In genomic region chr11:60336767-60337391, GRCh38 we compare ENCODE assay signal across 24 cellular contexts. TPM values are rescaled to one million over a fixed set of nuclear protein-coding genes. Genes with fewer than 3 reads are reported as not detected.
DNase-seq lines count a peak whose midpoint lies in the region; ATAC-seq, FAIRE-seq and TF ChIP-seq lines count a peak whose summit lies in the region.
"Had no signal": no experiment of that assay in that cellular context is flagged by ENCODE, and none has a peak within 500 bp of the region (broad histone marks: within the 10 kb centered on the region; RNA-seq: fewer than 3 reads in every experiment).

No MANE protein-coding gene starts in this region.

- H2AFZ ChIP-seq in HepG2 (ENCODE audit: low read length), result no peak overlapping the region
- H2AFZ ChIP-seq in OCI-LY3 (ENCODE audit: low read depth, low read length), result no peak overlapping the region

- TF ChIP-seq EP300 in HepG2 (IDR thresholded peaks at IDR 0.05; ENCODE audit: low read depth in 2 of 2, low read length in 2 of 2) (no peak), HepG2 (CRISPR knock-in tag; IDR thresholded peaks at IDR 0.05; ENCODE audit: borderline replicate concordance) (no peak)

- POLR2A ChIA-PET in HepG2 (lab: Yijun Ruan, JAX), result no interaction called here
- POLR2A ChIA-PET in MCF 10A (lab: Yijun Ruan, JAX), result no interaction called here

- no peaks in the 10 kb centered on the region for H3K36me3 Mint-ChIP-seq in MCF 10A (ENCODE audit: insufficient read depth, unreplicated experiment)
- H3K36me3 Mint-ChIP-seq: CD8-positive, alpha-beta T cell; type B pancreatic cell had no signal

- no peak for TF ChIP-seq POLR2A in right lobe of liver (IDR thresholded peaks at IDR 0.05)
- no peak for TF ChIP-seq POLR2A in HepG2 (IDR thresholded peaks at IDR 0.05; ENCODE audit: insufficient read depth in 1 of 2, low read depth in 2 of 2, low read length in 2 of 2)

- no peak for DNase-seq in right lobe of liver
- DNase-seq in HepG2 (ENCODE audit: low spot score), result no peak
- no peak for DNase-seq in SIG-M5 treated with dmso at 0.1 percent for 504 hours (lab: John Stamatoyannopoulos, UW; ENCODE audit: unreplicated experiment)
- DNase-seq in MCF 10A (ENCODE audit: unreplicated experiment), result no peak
- DNase-seq: activated CD4-positive, alpha-beta T cell treated with anti-CD3 and anti-CD28 coated beads for 36 hours; activated CD8-positive, alpha-beta memory T cell treated with anti-CD3 and anti-CD28 coated beads, Interleukin-2, amount 50 U/mL, for 4 hours; activated gamma-delta T cell treated with Interleukin-2 at 50 U/mL for 16 hours; CD8-positive, alpha-beta T cell; effector memory CD8-positive, alpha-beta T cell; heart right ventricle; MM.1S; NCI-H2081; NCI-H510A treated with DMSO at 0.1 percent for 48 hours; PC-3; T1000 had no signal

- no peaks in the 10 kb centered on the region for H3K79me2 ChIP-seq in HepG2 (ENCODE audit: insufficient read depth, low read length)
- no peaks in the 10 kb centered on the region for H3K79me2 ChIP-seq in OCI-LY3 (ENCODE audit: low read length)

- in situ Hi-C loops in HepG2 (cut with HindIII; ENCODE audit: extremely low pct_ligation_motif_present, low pct_unique_long_range_greater_than_20kb), result loop anchor here (25.0 kb wide), 1 partner anchor 150 kb away; the partner anchor contains the start of gene MS4A12

- FAIRE-seq in HepG2 (lab: Jason Lieb, UNC), result no peak
- FAIRE-seq: A204.1, islet of Langerhans had no signal

- no peaks in the 10 kb centered on the region for H3K4me1 Mint-ChIP-seq in MCF 10A (ENCODE audit: insufficient read depth, unreplicated experiment)

- H3K36me3 ChIP-seq in right lobe of liver (no peaks in the 10 kb centered on the region), HepG2 (replicated peaks in 1 of 2; ENCODE audit: control insufficient read depth in 1 of 2, insufficient read depth in 2 of 2, low read length in 2 of 2) (no peaks in the 10 kb centered on the region), OCI-LY3 (replicated peaks; ENCODE audit: low read depth, low read length) (no peaks in the 10 kb centered on the region)
- H3K36me3 ChIP-seq: heart right ventricle had no signal

- H4K20me1 ChIP-seq in HepG2 (ENCODE audit: insufficient read depth, low read length) (no peaks in the 10 kb centered on the region), OCI-LY3 (ENCODE audit: insufficient read depth, low read length) (no peaks in the 10 kb centered on the region)

- no peak for TF ChIP-seq RAD21 in HepG2 (CRISPR knock-in tag; IDR thresholded peaks at IDR 0.05)

- peak in 3 of 4 donors; percentile 44 to 61 (median 57) for ATAC-seq in right lobe of liver
- ATAC-seq in HepG2, result no peak
- no peak for ATAC-seq in GM21390 (IDR thresholded peaks at IDR 0.05; ENCODE audit: unreplicated experiment)
- ATAC-seq: activated CD4-positive, alpha-beta T cell treated with anti-CD3 and anti-CD28 coated beads for 36 hours; CD8-positive, alpha-beta T cell; effector memory CD8-positive, alpha-beta T cell; HCT116; PC-3 had no signal

- H3K9me3 Mint-ChIP-seq in MCF 10A (ENCODE audit: unreplicated experiment), result no peaks in the 10 kb centered on the region
- H3K9me3 Mint-ChIP-seq: CD8-positive, alpha-beta T cell; effector memory CD8-positive, alpha-beta T cell; neural crest cell; stimulated activated naive CD8-positive, alpha-beta T cell treated with anti-CD3 and anti-CD28 coated beads, Interleukin-15, Interleukin-2, amounts not matched to agents 100 ng/mL and 50 ng/mL, for 24 hours; type B pancreatic cell had no signal

- 92% methylated on average over 5 of the region's 7 CpGs for WGBS in right lobe of liver (ENCODE audit: insufficient coverage, low coverage, low lambda C conversion rate, missing lambda C conversion rate)
- 6% methylated on average over 6 of the region's 7 CpGs for WGBS in HepG2 (ENCODE audit: low lambda C conversion rate)

- BruUV-seq in HepG2 (replicated peaks; lab: Mats Ljungman, UMichigan) (no TSS peak), MCF 10A (replicated peaks; lab: Mats Ljungman, UMichigan) (no TSS peak)

- H3K27ac ChIP-seq in right lobe of liver, result no peak overlapping the region
- no peak overlapping the region for H3K27ac ChIP-seq in HepG2 (ENCODE audit: extremely low read length, insufficient read depth, low read length)
- H3K27ac ChIP-seq in OCI-LY3 (ENCODE audit: low read length), result peak overlapping the region; percentile 67
- H3K27ac ChIP-seq: heart right ventricle, SK-N-MC had no signal

- CTCF ChIA-PET in HepG2 (lab: Yijun Ruan, JAX; ENCODE audit: low intra/inter-chr PET ratio, low total read pairs) (no interaction called here), MCF 10A (lab: Yijun Ruan, JAX) (interaction anchor here (0.6 to 4.6 kb wide), 4 partner anchors 8 to 177 kb away, joined by 3 to 37 read pairs (median 4); no protein-coding TSS in a partner anchor)

- intact Hi-C loops in right lobe of liver (cut with DNase I), result no loop called here
- intact Hi-C loops in HepG2 (cut with micrococcal nuclease; ENCODE audit: unreplicated experiment), result no loop called here
- intact Hi-C loops in MCF 10A (cut with micrococcal nuclease), result no loop called here

- H3K4me3 ChIP-seq in right lobe of liver (no peak overlapping the region), HepG2 (replicated peaks in 1 of 3; ENCODE audit: insufficient read depth in 1 of 3, low read depth in 2 of 3, low read length in 3 of 3) (no peak overlapping the region), OCI-LY3 (ENCODE audit: low read length) (peak overlapping the region; percentile 46; the same call in 1 of the 2 replicates)
- H3K4me3 ChIP-seq: heart right ventricle, SK-N-MC had no signal

- no peak overlapping the region for H3K9ac ChIP-seq in HepG2 (ENCODE audit: insufficient read depth, low read depth, low read length)
- H3K9ac ChIP-seq in OCI-LY3 (ENCODE audit: low read length), result peak overlapping the region; percentile 38; the same call in 1 of the 2 replicates

- H3K27ac Mint-ChIP-seq in MCF 10A (ENCODE audit: low read depth, unreplicated experiment), result no peak overlapping the region
- H3K27ac Mint-ChIP-seq: activated CD4-positive, alpha-beta T cell treated with anti-CD3 and anti-CD28 coated beads for 36 hours; CD8-positive, alpha-beta T cell; effector memory CD8-positive, alpha-beta T cell; stimulated activated naive CD8-positive, alpha-beta T cell treated with anti-CD3 and anti-CD28 coated beads, Interleukin-15, Interleukin-2, amounts not matched to agents 100 ng/mL and 50 ng/mL, for 24 hours; type B pancreatic cell had no signal

- peaks cover 49% of the 10 kb centered on the region for H3K27me3 Mint-ChIP-seq in MCF 10A (ENCODE audit: insufficient read depth, unreplicated experiment)
- H3K27me3 Mint-ChIP-seq: type B pancreatic cell had no signal

- H3K4me1 ChIP-seq in right lobe of liver (no peaks in the 10 kb centered on the region), HepG2 (ENCODE audit: insufficient read depth, low read length) (no peaks in the 10 kb centered on the region), OCI-LY3 (ENCODE audit: low read length) (peaks cover 62% of the 10 kb centered on the region)

- no peaks in the 10 kb centered on the region for H3K27me3 ChIP-seq in right lobe of liver
- H3K27me3 ChIP-seq in HepG2 (ENCODE audit: control insufficient read depth in 1 of 2, insufficient read depth in 2 of 2, low read length in 2 of 2), result no peaks in the 10 kb centered on the region
- H3K27me3 ChIP-seq in OCI-LY3 (ENCODE audit: low read depth, low read length), result no peaks in the 10 kb centered on the region

- H3K4me2 ChIP-seq in HepG2 (ENCODE audit: low read depth, low read length), result no peak overlapping the region
- H3K4me2 ChIP-seq in OCI-LY3 (ENCODE audit: low read length), result peak overlapping the region; percentile 70

- TF ChIP-seq CTCF in right lobe of liver (IDR thresholded peaks at IDR 0.05), result no peak
- TF ChIP-seq CTCF in HepG2 (CRISPR knock-in tag; IDR thresholded peaks at IDR 0.05), result no peak
- TF ChIP-seq CTCF in OCI-LY3 (IDR thresholded peaks at IDR 0.05; ENCODE audit: low read depth, low read length), result no peak
- no peak for TF ChIP-seq CTCF in MCF 10A (IDR thresholded peaks at IDR 0.05; ENCODE audit: unreplicated experiment)

- H3K9me3 ChIP-seq in right lobe of liver (no peaks in the 10 kb centered on the region), HepG2 (ENCODE audit: low read length) (no peaks in the 10 kb centered on the region), OCI-LY3 (ENCODE audit: insufficient read depth, low read length) (no peaks in the 10 kb centered on the region)
- H3K9me3 ChIP-seq: heart right ventricle had no signal

- no peak overlapping the region for H3K4me3 Mint-ChIP-seq in MCF 10A (ENCODE audit: unreplicated experiment)
- H3K4me3 Mint-ChIP-seq: activated CD4-positive, alpha-beta T cell treated with anti-CD3 and anti-CD28 coated beads for 36 hours; CD8-positive, alpha-beta T cell; effector memory CD8-positive, alpha-beta T cell; neural crest cell; stimulated activated naive CD8-positive, alpha-beta T cell treated with anti-CD3 and anti-CD28 coated beads, Interleukin-15, Interleukin-2, amounts not matched to agents 100 ng/mL and 50 ng/mL, for 24 hours; type B pancreatic cell had no signal

RNA-seq across cellular contexts. Expression of gene MS4A6E, which starts 9.8 kb away (rescaled TPM):
- not detected for total RNA-seq in right lobe of liver
- total RNA-seq in HepG2 (2016; rRNA removed; fragmentation: Illumina TruSeq; extraction: Trizol), result not detected in 2 replicates
- not detected in 2 replicates for total RNA-seq in HepG2 (2016; cell fraction: cytosol; rRNA removed; fragmentation: Illumina TruSeq; extraction: Trizol; ENCODE audit: low read depth)
- total RNA-seq in HepG2 (2016; cell fraction: insoluble cytoplasmic fraction; rRNA removed; fragmentation: Illumina TruSeq; extraction: Trizol), result not detected in 2 replicates
- total RNA-seq in HepG2 (2016; cell fraction: membrane; rRNA removed; fragmentation: Illumina TruSeq; extraction: Trizol), result not detected in 2 replicates
- total RNA-seq in HepG2 (2016; cell fraction: nucleus; rRNA removed; fragmentation: Illumina TruSeq; extraction: Trizol), result not detected in 2 replicates
- polyA plus RNA-seq in HepG2 (2011; rRNA removed), result not detected in 2 replicates
- not detected in 2 replicates for polyA plus RNA-seq in HepG2 (2011; cell fraction: cytosol; rRNA removed)
- polyA plus RNA-seq in HepG2 (2011; cell fraction: nucleus; rRNA removed), result not detected in 2 replicates
- not detected in 2 replicates for polyA plus RNA-seq in HepG2 (2012)
- not detected in 2 replicates for polyA plus RNA-seq in HepG2 (2016; cell fraction: cytosol; fragmentation: Illumina TruSeq; extraction: Trizol; ENCODE audit: low read depth)
- polyA plus RNA-seq in HepG2 (2016; cell fraction: insoluble cytoplasmic fraction; fragmentation: Illumina TruSeq; extraction: Trizol; ENCODE audit: low read depth), result not detected in 2 replicates
- not detected in 2 replicates for polyA plus RNA-seq in HepG2 (2016; cell fraction: membrane; fragmentation: Illumina TruSeq; extraction: Trizol; ENCODE audit: low read depth)
- polyA plus RNA-seq in HepG2 (2016; cell fraction: nucleus; fragmentation: Illumina TruSeq; extraction: Trizol; ENCODE audit: insufficient read depth, low read depth), result not detected in 2 replicates
- polyA minus RNA-seq in HepG2 (2011; rRNA and poly(A)+ RNA removed; ENCODE audit: low replicate concordance), result not detected in 2 replicates
- polyA minus RNA-seq in HepG2 (2011; cell fraction: cytosol; rRNA and poly(A)+ RNA removed), result not detected in 2 replicates
- polyA minus RNA-seq in HepG2 (2011; cell fraction: nucleus; rRNA and poly(A)+ RNA removed), result not detected in 2 replicates
- total RNA-seq in MCF 10A (2022), result not detected in 2 replicates
- total RNA-seq: activated CD4-positive, alpha-beta T cell treated with anti-CD3 and anti-CD28 coated beads for 36 hours; CD8-positive, alpha-beta T cell; neural crest cell; PC-3 had no signal

RNA-seq across cellular contexts. Expression of gene MS4A7, which starts 41.5 kb away (rescaled TPM):
- total RNA-seq in right lobe of liver, result 10 to 100 TPM; 10.9 to 47.8 (median 21.7) TPM
- total RNA-seq in HepG2 (2016; rRNA removed; fragmentation: Illumina TruSeq; extraction: Trizol), result not detected in 2 replicates
- not detected in 2 replicates for total RNA-seq in HepG2 (2016; cell fraction: cytosol; rRNA removed; fragmentation: Illumina TruSeq; extraction: Trizol; ENCODE audit: low read depth)
- total RNA-seq in HepG2 (2016; cell fraction: insoluble cytoplasmic fraction; rRNA removed; fragmentation: Illumina TruSeq; extraction: Trizol), result not detected in 2 replicates
- total RNA-seq in HepG2 (2016; cell fraction: membrane; rRNA removed; fragmentation: Illumina TruSeq; extraction: Trizol), result not detected in 2 replicates
- not detected in 2 replicates for total RNA-seq in HepG2 (2016; cell fraction: nucleus; rRNA removed; fragmentation: Illumina TruSeq; extraction: Trizol)
- polyA plus RNA-seq in HepG2 (2011; rRNA removed), result not detected in 2 replicates
- polyA plus RNA-seq in HepG2 (2011; cell fraction: cytosol; rRNA removed), result not detected in 2 replicates
- polyA plus RNA-seq in HepG2 (2011; cell fraction: nucleus; rRNA removed), result not detected in 2 replicates
- not detected in 2 replicates for polyA plus RNA-seq in HepG2 (2012)
- not detected in 2 replicates for polyA plus RNA-seq in HepG2 (2016; cell fraction: cytosol; fragmentation: Illumina TruSeq; extraction: Trizol; ENCODE audit: low read depth)
- polyA plus RNA-seq in HepG2 (2016; cell fraction: insoluble cytoplasmic fraction; fragmentation: Illumina TruSeq; extraction: Trizol; ENCODE audit: low read depth), result not detected in 2 replicates
- polyA plus RNA-seq in HepG2 (2016; cell fraction: membrane; fragmentation: Illumina TruSeq; extraction: Trizol; ENCODE audit: low read depth), result not detected in 2 replicates
- polyA plus RNA-seq in HepG2 (2016; cell fraction: nucleus; fragmentation: Illumina TruSeq; extraction: Trizol; ENCODE audit: insufficient read depth, low read depth), result not detected in 2 replicates
- not detected in 2 replicates for polyA minus RNA-seq in HepG2 (2011; rRNA and poly(A)+ RNA removed; ENCODE audit: low replicate concordance)
- polyA minus RNA-seq in HepG2 (2011; cell fraction: cytosol; rRNA and poly(A)+ RNA removed), result not detected in 2 replicates
- polyA minus RNA-seq in HepG2 (2011; cell fraction: nucleus; rRNA and poly(A)+ RNA removed), result not detected in 2 replicates
- total RNA-seq in MCF 10A (2022), result not detected in 2 replicates
- total RNA-seq: activated CD4-positive, alpha-beta T cell treated with anti-CD3 and anti-CD28 coated beads for 36 hours; CD8-positive, alpha-beta T cell; neural crest cell had no signal

RNA-seq across cellular contexts. Expression of gene MS4A4A, which starts 56.4 kb away (rescaled TPM):
- 10 to 100 TPM in 1 of 6 experiments, 1 to 10 TPM in 5; 5.2 to 13.0 (median 9.0) TPM for total RNA-seq in right lobe of liver
- not detected in 2 replicates for total RNA-seq in HepG2 (2016; rRNA removed; fragmentation: Illumina TruSeq; extraction: Trizol)
- not detected in 2 replicates for total RNA-seq in HepG2 (2016; cell fraction: cytosol; rRNA removed; fragmentation: Illumina TruSeq; extraction: Trizol; ENCODE audit: low read depth)
- not detected in 2 replicates for total RNA-seq in HepG2 (2016; cell fraction: insoluble cytoplasmic fraction; rRNA removed; fragmentation: Illumina TruSeq; extraction: Trizol)
- total RNA-seq in HepG2 (2016; cell fraction: membrane; rRNA removed; fragmentation: Illumina TruSeq; extraction: Trizol), result not detected in 2 replicates
- not detected in 2 replicates for total RNA-seq in HepG2 (2016; cell fraction: nucleus; rRNA removed; fragmentation: Illumina TruSeq; extraction: Trizol)
- not detected in 2 replicates for polyA plus RNA-seq in HepG2 (2011; rRNA removed)
- not detected in 2 replicates for polyA plus RNA-seq in HepG2 (2011; cell fraction: cytosol; rRNA removed)
- polyA plus RNA-seq in HepG2 (2011; cell fraction: nucleus; rRNA removed), result not detected in 2 replicates
- not detected in 2 replicates for polyA plus RNA-seq in HepG2 (2012)
- not detected in 2 replicates for polyA plus RNA-seq in HepG2 (2016; cell fraction: cytosol; fragmentation: Illumina TruSeq; extraction: Trizol; ENCODE audit: low read depth)
- polyA plus RNA-seq in HepG2 (2016; cell fraction: insoluble cytoplasmic fraction; fragmentation: Illumina TruSeq; extraction: Trizol; ENCODE audit: low read depth), result not detected in 2 replicates
- polyA plus RNA-seq in HepG2 (2016; cell fraction: membrane; fragmentation: Illumina TruSeq; extraction: Trizol; ENCODE audit: low read depth), result not detected in 2 replicates
- not detected in 2 replicates for polyA plus RNA-seq in HepG2 (2016; cell fraction: nucleus; fragmentation: Illumina TruSeq; extraction: Trizol; ENCODE audit: insufficient read depth, low read depth)
- polyA minus RNA-seq in HepG2 (2011; rRNA and poly(A)+ RNA removed; ENCODE audit: low replicate concordance), result 0.18 TPM in 1 of 2 replicates, not detected in the other
- polyA minus RNA-seq in HepG2 (2011; cell fraction: cytosol; rRNA and poly(A)+ RNA removed), result not detected in 2 replicates
- not detected in 2 replicates for polyA minus RNA-seq in HepG2 (2011; cell fraction: nucleus; rRNA and poly(A)+ RNA removed)
- total RNA-seq in MCF 10A (2022), result not detected in 2 replicates
- total RNA-seq: activated CD4-positive, alpha-beta T cell treated with anti-CD3 and anti-CD28 coated beads for 36 hours; CD8-positive, alpha-beta T cell; neural crest cell; PC-3 had no signal

RNA-seq across cellular contexts. Expression of gene MS4A14, which starts 59.4 kb away (rescaled TPM):
- total RNA-seq in right lobe of liver, result under 1 TPM; 0.53 to 0.98 (median 0.88) TPM
- not detected in 2 replicates for total RNA-seq in HepG2 (2016; rRNA removed; fragmentation: Illumina TruSeq; extraction: Trizol)
- not detected in 2 replicates for total RNA-seq in HepG2 (2016; cell fraction: cytosol; rRNA removed; fragmentation: Illumina TruSeq; extraction: Trizol; ENCODE audit: low read depth)
- total RNA-seq in HepG2 (2016; cell fraction: insoluble cytoplasmic fraction; rRNA removed; fragmentation: Illumina TruSeq; extraction: Trizol), result not detected in 2 replicates
- not detected in 2 replicates for total RNA-seq in HepG2 (2016; cell fraction: membrane; rRNA removed; fragmentation: Illumina TruSeq; extraction: Trizol)
- not detected in 2 replicates for total RNA-seq in HepG2 (2016; cell fraction: nucleus; rRNA removed; fragmentation: Illumina TruSeq; extraction: Trizol)
- not detected in 2 replicates for polyA plus RNA-seq in HepG2 (2011; rRNA removed)
- not detected in 2 replicates for polyA plus RNA-seq in HepG2 (2011; cell fraction: cytosol; rRNA removed)
- polyA plus RNA-seq in HepG2 (2011; cell fraction: nucleus; rRNA removed), result not detected in 2 replicates
- polyA plus RNA-seq in HepG2 (2012), result not detected in 2 replicates
- polyA plus RNA-seq in HepG2 (2016; cell fraction: cytosol; fragmentation: Illumina TruSeq; extraction: Trizol; ENCODE audit: low read depth), result not detected in 2 replicates
- polyA plus RNA-seq in HepG2 (2016; cell fraction: insoluble cytoplasmic fraction; fragmentation: Illumina TruSeq; extraction: Trizol; ENCODE audit: low read depth), result not detected in 2 replicates
- not detected in 2 replicates for polyA plus RNA-seq in HepG2 (2016; cell fraction: membrane; fragmentation: Illumina TruSeq; extraction: Trizol; ENCODE audit: low read depth)
- not detected in 2 replicates for polyA plus RNA-seq in HepG2 (2016; cell fraction: nucleus; fragmentation: Illumina TruSeq; extraction: Trizol; ENCODE audit: insufficient read depth, low read depth)
- polyA minus RNA-seq in HepG2 (2011; rRNA and poly(A)+ RNA removed; ENCODE audit: low replicate concordance), result not detected in 2 replicates
- not detected in 2 replicates for polyA minus RNA-seq in HepG2 (2011; cell fraction: cytosol; rRNA and poly(A)+ RNA removed)
- not detected in 2 replicates for polyA minus RNA-seq in HepG2 (2011; cell fraction: nucleus; rRNA and poly(A)+ RNA removed)
- total RNA-seq in MCF 10A (2022), result not detected in 2 replicates
- total RNA-seq: activated CD4-positive, alpha-beta T cell treated with anti-CD3 and anti-CD28 coated beads for 36 hours; CD8-positive, alpha-beta T cell; neural crest cell had no signal

Comparison
In these comparisons a context has a peak if more than half of its experiments do, and no peak if none do; other contexts are left out.
1. ATAC-seq: peak in right lobe of liver (3 of 4); none in HepG2 (single experiment) and GM21390 (single experiment).
2. RNA of gene MS4A7, which starts 41.5 kb away (total RNA-seq): 10.9 to 47.8 TPM in right lobe of liver; not detected in HepG2 and not detected in MCF 10A; every median in the first group is over 10 times any median in the second.